Comparison of ENCODE assay signal across 8 cellular contexts in genomic region chr7:116588225-116588624, GRCh38.
DNase-seq lines count a peak whose midpoint lies in the region; ATAC-seq and TF ChIP-seq lines count a peak whose summit lies in the region.

No MANE protein-coding gene starts in this region.

- peaks cover 17% of the 10 kb centered on the region for H3K27me3 Mint-ChIP-seq in activated CD4-positive, alpha-beta memory T cell treated with anti-CD3 and anti-CD28 coated beads for 36 hours
- no peaks in the 10 kb centered on the region for H3K27me3 Mint-ChIP-seq in type B pancreatic cell

- H3K36me3 ChIP-seq in BLaER1 (no peaks in the 10 kb centered on the region), lower lobe of right lung (no peaks in the 10 kb centered on the region), tibial nerve (no peaks in the 10 kb centered on the region)

- no peak overlapping the region for H3K4me3 ChIP-seq in BLaER1
- H3K4me3 ChIP-seq in lower lobe of right lung, result no peak overlapping the region
- no peak overlapping the region for H3K4me3 ChIP-seq in tibial nerve

- 19 to 20% methylated on average over 2 of the region's 2 CpGs for WGBS in tibial nerve, 2 donors

- H3K27ac Mint-ChIP-seq in activated CD4-positive, alpha-beta memory T cell treated with anti-CD3 and anti-CD28 coated beads for 36 hours, result no peak overlapping the region
- no peak overlapping the region for H3K27ac Mint-ChIP-seq in type B pancreatic cell

- H3K4me1 ChIP-seq in BLaER1 (peaks cover 35% of the 10 kb centered on the region), lower lobe of right lung (peaks cover 36% of the 10 kb centered on the region), tibial nerve (peaks cover 0 to 42% (median 11%) of the 10 kb centered on the region in 4 donors)

- peak overlapping the region; percentile 57 for H3K4me2 ChIP-seq in BLaER1

- H3K4me3 Mint-ChIP-seq in activated CD4-positive, alpha-beta memory T cell treated with anti-CD3 and anti-CD28 coated beads for 36 hours, result no peak overlapping the region
- H3K4me3 Mint-ChIP-seq in type B pancreatic cell, result no peak overlapping the region

- TF ChIP-seq EP300 in tibial nerve (IDR thresholded peaks at IDR 0.05), result peak in 1 of 2 donors; percentile 15

- ATAC-seq in GM19324 (IDR thresholded peaks at IDR 0.05; ENCODE audit: low FRiP score, unreplicated experiment), result peak; percentile 37
- peak; percentile 63 for ATAC-seq in HG03354 (IDR thresholded peaks at IDR 0.05; ENCODE audit: poor library complexity, severe bottlenecking, unreplicated experiment)
- ATAC-seq in lower lobe of right lung, result peak; percentile 14 to 39
- no peak for ATAC-seq in GM21526 (IDR thresholded peaks at IDR 0.05; ENCODE audit: low FRiP score, unreplicated experiment)

- H3K36me3 Mint-ChIP-seq in activated CD4-positive, alpha-beta memory T cell treated with anti-CD3 and anti-CD28 coated beads for 36 hours, result no peaks in the 10 kb centered on the region
- no peaks in the 10 kb centered on the region for H3K36me3 Mint-ChIP-seq in type B pancreatic cell

- H4K20me1 ChIP-seq in BLaER1, result no peaks in the 10 kb centered on the region

- TF ChIP-seq CTCF in lower lobe of right lung (IDR thresholded peaks at IDR 0.05), result no peak
- TF ChIP-seq CTCF in tibial nerve (IDR thresholded peaks at IDR 0.05), result no peak
- no peak for TF ChIP-seq CTCF in type B pancreatic cell (conservative IDR thresholded peaks at IDR 0.05)

- intact Hi-C loops in activated CD4-positive, alpha-beta memory T cell treated with anti-CD3 and anti-CD28 coated beads for 36 hours (cut with micrococcal nuclease), result loop anchor here (1.0 to 2.0 kb wide), 3 partner anchors 63 to 330 kb away; partner anchors contain the start of gene CAV1
- intact Hi-C loops in lower lobe of right lung (cut with DNase I), result loop anchor here (5.0 kb wide), 1 partner anchor 326 kb away; no protein-coding TSS in a partner anchor

- H3K9me3 Mint-ChIP-seq in activated CD4-positive, alpha-beta memory T cell treated with anti-CD3 and anti-CD28 coated beads for 36 hours, result no peaks in the 10 kb centered on the region
- H3K9me3 Mint-ChIP-seq in type B pancreatic cell, result no peaks in the 10 kb centered on the region

- H3K27me3 ChIP-seq in BLaER1, result no peaks in the 10 kb centered on the region
- H3K27me3 ChIP-seq in lower lobe of right lung (ENCODE audit: low read depth), result no peaks in the 10 kb centered on the region
- H3K27me3 ChIP-seq in tibial nerve, result no peaks in the 10 kb centered on the region

- CTCF ChIA-PET in activated CD4-positive, alpha-beta memory T cell treated with anti-CD3 and anti-CD28 coated beads for 36 hours (lab: Charles Lee), result interaction anchor here (0.8 to 3.5 kb wide), 10 partner anchors 9 to 450 kb away, joined by 3 to 59 read pairs (median 6); partner anchors contain the start of gene TES

- H3K9me3 ChIP-seq in BLaER1, result no peaks in the 10 kb centered on the region
- H3K9me3 ChIP-seq in lower lobe of right lung, result no peaks in the 10 kb centered on the region
- no peaks in the 10 kb centered on the region for H3K9me3 ChIP-seq in tibial nerve

- 0 out of 2 replicates have a peak overlapping the region, but pooled peaks have one; percentile 21 for H3K9ac ChIP-seq in BLaER1

- POLR2A ChIA-PET in activated CD4-positive, alpha-beta memory T cell treated with anti-CD3 and anti-CD28 coated beads for 36 hours (lab: Charles Lee), result interaction anchor here (1.9 kb wide), 1 partner anchor 11 kb away, joined by 5 read pairs; no protein-coding TSS in a partner anchor

- no peak overlapping the region for H3K27ac ChIP-seq in BLaER1
- peak overlapping the region; percentile 25 for H3K27ac ChIP-seq in lower lobe of right lung
- H3K27ac ChIP-seq in tibial nerve, result peak overlapping the region in 2 of 4 donors; percentile 63 to 66

- DNase-seq in activated CD4-positive, alpha-beta memory T cell treated with anti-CD3 and anti-CD28 coated beads for 36 hours, result peak; percentile 77
- DNase-seq in lower lobe of right lung (no peak), tibial nerve (ENCODE audit: low spot score in 2 of 2) (no peak), type B pancreatic cell (ENCODE audit: extremely low spot score, unreplicated experiment) (no peak)

- peaks cover 23% of the 10 kb centered on the region for H3K4me1 Mint-ChIP-seq in activated CD4-positive, alpha-beta memory T cell treated with anti-CD3 and anti-CD28 coated beads for 36 hours (ENCODE audit: low read depth)
- peaks cover 24% of the 10 kb centered on the region for H3K4me1 Mint-ChIP-seq in type B pancreatic cell (ENCODE audit: unreplicated experiment)

- TF ChIP-seq POLR2A in tibial nerve (IDR thresholded peaks at IDR 0.05), result no peak
